8 cellular contexts compared by ENCODE assay signal in the genomic region with DNA sequence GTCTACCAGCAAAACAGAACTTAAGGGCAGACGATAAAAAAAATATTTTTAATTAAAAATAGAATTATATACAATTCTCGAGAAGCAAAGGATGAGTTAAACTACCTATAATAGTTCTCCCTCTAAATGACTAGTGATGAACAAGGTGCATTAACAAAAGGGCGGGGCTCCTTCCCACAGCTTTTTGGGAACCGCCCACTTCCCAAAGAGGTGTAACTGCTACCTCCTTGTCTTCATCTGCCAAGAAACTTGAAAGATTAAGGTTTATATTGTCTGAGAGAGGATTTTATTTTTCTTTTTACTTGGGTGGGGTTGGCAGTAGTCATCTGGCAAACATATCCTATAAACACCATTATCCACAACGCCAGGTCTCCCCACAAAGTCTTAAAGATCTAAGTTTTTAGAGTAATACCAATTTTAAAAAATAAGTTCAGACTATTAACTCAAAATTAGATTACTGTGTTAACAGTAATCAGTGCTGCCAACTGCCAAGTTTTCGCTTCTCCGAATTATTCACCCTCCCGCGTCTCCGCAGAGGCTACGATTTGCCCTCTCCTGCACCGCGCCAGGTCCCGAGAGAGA. TPM values are rescaled to one million over a fixed set of nuclear protein-coding genes. Genes with fewer than 3 reads are reported as not detected.
DNase-seq lines count a peak whose midpoint lies in the region; ATAC-seq and TF ChIP-seq lines count a peak whose summit lies in the region.

No MANE protein-coding gene starts in this region.

- H3K4me3 ChIP-seq in Jurkat, Clone E6-1 (ENCODE audit: low read length), result peak overlapping the region; percentile 66

- no peaks in the 10 kb centered on the region for H3K27me3 ChIP-seq in foreskin keratinocyte

- H3K36me3 Mint-ChIP-seq in CD14-positive monocyte, result no peaks in the 10 kb centered on the region
- H3K36me3 Mint-ChIP-seq in activated CD8-positive, alpha-beta T cell treated with anti-CD3 and anti-CD28 coated beads, Interleukin-2, amount 10 ng/mL, durations not matched to agents 7 days and 5 days (ENCODE audit: low read depth), result peaks cover 3% of the 10 kb centered on the region
- no peaks in the 10 kb centered on the region for H3K36me3 Mint-ChIP-seq in progenitor cell of endocrine pancreas (ENCODE audit: insufficient read depth)

- H3K4me3 Mint-ChIP-seq in CD14-positive monocyte, result peak overlapping the region; percentile 92 to 93
- peak overlapping the region; percentile 98 for H3K4me3 Mint-ChIP-seq in activated CD8-positive, alpha-beta T cell treated with anti-CD3 and anti-CD28 coated beads, Interleukin-2, amount 10 ng/mL, durations not matched to agents 7 days and 5 days
- peak overlapping the region; percentile 96 for H3K4me3 Mint-ChIP-seq in progenitor cell of endocrine pancreas (ENCODE audit: low read depth)

- no peak for TF ChIP-seq CTCF in CD14-positive monocyte (IDR thresholded peaks at IDR 0.05)
- no peak for TF ChIP-seq CTCF in foreskin keratinocyte (conservative IDR thresholded peaks at IDR 0.05)
- no peak for TF ChIP-seq CTCF in progenitor cell of endocrine pancreas (IDR thresholded peaks at IDR 0.05; ENCODE audit: unreplicated experiment)

- H3K4me1 ChIP-seq in foreskin keratinocyte, result peaks cover 17% of the 10 kb centered on the region

- H3K9me3 Mint-ChIP-seq in CD14-positive monocyte (peaks cover 0 to 5% (median 0%) of the 10 kb centered on the region in 7 donors), progenitor cell of endocrine pancreas (ENCODE audit: low read depth) (no peaks in the 10 kb centered on the region)
- H3K9me3 Mint-ChIP-seq in activated CD8-positive, alpha-beta T cell treated with anti-CD3 and anti-CD28 coated beads, Interleukin-2, amount 10 ng/mL, durations not matched to agents 7 days and 5 days (ENCODE audit: insufficient read depth), result peaks cover 2% of the 10 kb centered on the region

- peak overlapping the region; percentile 60 to 86 (median 81) for H3K27ac Mint-ChIP-seq in CD14-positive monocyte
- peak overlapping the region; percentile 95 for H3K27ac Mint-ChIP-seq in activated CD8-positive, alpha-beta T cell treated with anti-CD3 and anti-CD28 coated beads, Interleukin-2, amount 10 ng/mL, durations not matched to agents 7 days and 5 days
- H3K27ac Mint-ChIP-seq in progenitor cell of endocrine pancreas, result peak overlapping the region; percentile 97

- H3K27me3 Mint-ChIP-seq in CD14-positive monocyte (ENCODE audit: low read depth in 3 of 3), result peaks cover 0 to 5% (median 4%) of the 10 kb centered on the region in 3 donors
- H3K27me3 Mint-ChIP-seq in activated CD8-positive, alpha-beta T cell treated with anti-CD3 and anti-CD28 coated beads, Interleukin-2, amount 10 ng/mL, durations not matched to agents 7 days and 5 days (ENCODE audit: low read depth), result peaks cover 2% of the 10 kb centered on the region
- no peaks in the 10 kb centered on the region for H3K27me3 Mint-ChIP-seq in progenitor cell of endocrine pancreas

- no peak for ATAC-seq in activated CD8-positive, alpha-beta T cell treated with anti-CD3 and anti-CD28 coated beads, Interleukin-2, amount 10 ng/mL, durations not matched to agents 7 days and 5 days
- ATAC-seq in foreskin keratinocyte (peak; percentile 54), GM21786 (IDR thresholded peaks at IDR 0.05; ENCODE audit: unreplicated experiment) (no peak), HG02840 (IDR thresholded peaks at IDR 0.05; ENCODE audit: low FRiP score, unreplicated experiment) (no peak)

- CTCF ChIA-PET in activated CD8-positive, alpha-beta T cell treated with anti-CD3 and anti-CD28 coated beads, Interleukin-2, amount 10 ng/mL, durations not matched to agents 7 days and 5 days (lab: Charles Lee), result interaction anchor here (1.0 kb wide), 1 partner anchor 10 kb away, joined by 6 read pairs; no protein-coding TSS in a partner anchor

- POLR2A ChIA-PET in activated CD8-positive, alpha-beta T cell treated with anti-CD3 and anti-CD28 coated beads, Interleukin-2, amount 10 ng/mL, durations not matched to agents 7 days and 5 days (lab: Charles Lee), result no interaction called here

- H3K4me1 Mint-ChIP-seq in CD14-positive monocyte (peaks cover 22% of the 10 kb centered on the region), progenitor cell of endocrine pancreas (ENCODE audit: low read depth) (peaks cover 15% of the 10 kb centered on the region)
- peaks cover 33% of the 10 kb centered on the region for H3K4me1 Mint-ChIP-seq in activated CD8-positive, alpha-beta T cell treated with anti-CD3 and anti-CD28 coated beads, Interleukin-2, amount 10 ng/mL, durations not matched to agents 7 days and 5 days (ENCODE audit: low read depth)

- intact Hi-C loops in CD14-positive monocyte (cut with micrococcal nuclease), result no loop called here

- H3K27ac ChIP-seq in foreskin keratinocyte, result peak overlapping the region; percentile 30

- DNase-seq in CD14-positive monocyte (ENCODE audit: low spot score) (no peak), foreskin keratinocyte (peak in 1 of 2 donors; percentile 53), progenitor cell of endocrine pancreas (ENCODE audit: low spot score, unreplicated experiment) (no peak), hepatic stellate cell (ENCODE audit: low spot score) (no peak)
- no peak for DNase-seq in Jurkat, Clone E6-1 (ENCODE audit: low read depth, low spot score)
- DNase-seq in activated CD8-positive, alpha-beta T cell treated with anti-CD3 and anti-CD28 coated beads, Interleukin-2, amount 10 ng/mL, durations not matched to agents 7 days and 5 days, result no peak

RNA-seq across cellular contexts. Expression of a gene that starts 0.9 kb away (rescaled TPM):
- 1 to 10 TPM; 3.2 to 4.1 TPM for polyA plus RNA-seq in CD14-positive monocyte
- 13.9 TPM for polyA plus RNA-seq in Jurkat, Clone E6-1 (2012; ENCODE audit: insufficient read depth, insufficient read length)
- total RNA-seq in activated CD8-positive, alpha-beta T cell treated with anti-CD3 and anti-CD28 coated beads, Interleukin-2, amount 10 ng/mL, durations not matched to agents 7 days and 5 days, result 10 to 100 TPM; 29.5 to 31.7 TPM
- 15.5 and 15.9 TPM in 2 replicates for total RNA-seq in foreskin keratinocyte
- 3.7 and 4.5 TPM in 2 replicates for polyA plus RNA-seq in foreskin keratinocyte
- 57.0 and 58.7 TPM in 2 replicates for total RNA-seq in progenitor cell of endocrine pancreas

RNA-seq across cellular contexts. Expression of a gene that starts 18.0 kb away (rescaled TPM):
- 1 to 10 TPM in 1 of 2 donors, under 1 TPM in 1; 0.86 to 1.7 TPM for polyA plus RNA-seq in CD14-positive monocyte
- 6.7 TPM for polyA plus RNA-seq in Jurkat, Clone E6-1 (2012; ENCODE audit: insufficient read depth, insufficient read length)
- 1 to 10 TPM; 5.1 to 5.5 TPM for total RNA-seq in activated CD8-positive, alpha-beta T cell treated with anti-CD3 and anti-CD28 coated beads, Interleukin-2, amount 10 ng/mL, durations not matched to agents 7 days and 5 days
- total RNA-seq in foreskin keratinocyte, result 10.1 and 11.6 TPM in 2 replicates
- polyA plus RNA-seq in foreskin keratinocyte, result 5.6 and 7.2 TPM in 2 replicates
- 11.6 and 13.1 TPM in 2 replicates for total RNA-seq in progenitor cell of endocrine pancreas
